8 cellular contexts compared by ENCODE assay signal in the genomic region with DNA sequence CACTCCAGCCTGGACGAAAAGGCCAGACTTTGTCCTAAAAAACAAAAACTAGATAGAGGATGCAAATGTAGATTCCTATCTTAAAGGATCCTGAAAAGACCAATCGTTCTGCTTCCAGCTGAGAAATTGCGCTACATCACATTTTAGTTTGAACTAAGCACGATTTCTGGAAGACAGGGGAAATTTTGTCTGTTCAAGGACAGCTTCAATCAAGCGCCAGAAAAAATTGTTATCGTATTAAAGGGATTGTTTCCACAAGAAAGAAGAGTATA. TPM values are rescaled to one million over a fixed set of nuclear protein-coding genes. Genes with fewer than 3 reads are reported as not detected.
DNase-seq lines count a peak whose midpoint lies in the region; ATAC-seq and TF ChIP-seq lines count a peak whose summit lies in the region.

No MANE protein-coding gene starts in this region.

- no peaks in the 10 kb centered on the region for H3K9me2 ChIP-seq in GM23248 (ENCODE audit: insufficient read depth)

- H3K4me3 ChIP-seq in GM23248 (peak overlapping the region; percentile 90), fibroblast of villous mesenchyme (ENCODE audit: low read depth, low read length) (peak overlapping the region; percentile 88), gastrocnemius medialis (peak overlapping the region; percentile 55 to 71 (median 63))

- intact Hi-C loops in gastrocnemius medialis (cut with DNase I; ENCODE audit: low total_unique reads) = loop anchor here (1.0 kb wide), 1 partner anchor 31 kb away; a partner anchor contains a TSS

- in situ Hi-C loops in GM23248 (cut with MboI) (no loop called here), gastrocnemius medialis (cut with MboI; ENCODE audit: low sequenced_read_pairs in 4 of 4) (loop anchor here in 2 of 4 donors (25.0 kb wide), 1 partner anchor 446 kb away; a partner anchor contains a TSS)

- H3K27me3 ChIP-seq in GM23248 (replicated peaks; ENCODE audit: insufficient read depth) (no peaks in the 10 kb centered on the region), gastrocnemius medialis (no peaks in the 10 kb centered on the region)

- H3F3A ChIP-seq in GM23248 (ENCODE audit: insufficient read depth) = peaks cover 6% of the 10 kb centered on the region; the same call in 1 of the 2 replicates

- H3K4me2 ChIP-seq in GM23248 (ENCODE audit: unreplicated experiment) = peak overlapping the region; percentile 95

- no peak for TF ChIP-seq POLR2A in gastrocnemius medialis (IDR thresholded peaks at IDR 0.05)

- 3 to 4% methylated on average over 6 of the region's 6 CpGs for WGBS in GM23248 (ENCODE audit: low coverage in 1 of 2, low lambda C conversion rate in 2 of 2, missing lambda C conversion rate in 2 of 2), 2 experiments

- peaks cover 40% of the 10 kb centered on the region for H3K79me2 ChIP-seq in GM23248 (ENCODE audit: insufficient read depth)

- no peak for TF ChIP-seq CTCF in VCaP (conservative IDR thresholded peaks at IDR 0.05)
- no peak for TF ChIP-seq CTCF in fibroblast of villous mesenchyme (IDR thresholded peaks at IDR 0.05; ENCODE audit: insufficient read depth, low read depth, low read length)
- no peak for TF ChIP-seq CTCF in gastrocnemius medialis (IDR thresholded peaks at IDR 0.05 in 4 of 5, conservative IDR thresholded peaks at IDR 0.05 in 1 of 5)

- H3K36me3 ChIP-seq in GM23248 (ENCODE audit: low read depth) (no peaks in the 10 kb centered on the region), gastrocnemius medialis (no peaks in the 10 kb centered on the region)

- no peak for ATAC-seq in gastrocnemius medialis

- peak overlapping the region; percentile 83 for H3K27ac ChIP-seq in GM23248
- H3K27ac ChIP-seq in VCaP = peak overlapping the region; percentile 88
- H3K27ac ChIP-seq in gastrocnemius medialis = peak overlapping the region; percentile 65 to 79 (median 78)

- DNase-seq in GM23248 = peak; percentile 39
- no peak for DNase-seq in fibroblast of villous mesenchyme (ENCODE audit: low read depth)
- DNase-seq in gastrocnemius medialis = no peak
- DNase-seq in islet precursor cell = no peak
- no peak for DNase-seq in LoVo (ENCODE audit: low spot score)
- no peak for DNase-seq in stimulated activated CD8-positive, alpha-beta memory T cell treated with anti-CD3 and anti-CD28 coated beads, Interleukin-4, amount 100 ng/mL, for 48 hours
- no peak for DNase-seq in NCI-H1048 (lab: John Stamatoyannopoulos, UW)

- H3K9me3 ChIP-seq in GM23248 (ENCODE audit: low read depth) (no peaks in the 10 kb centered on the region), gastrocnemius medialis (no peaks in the 10 kb centered on the region)

- peak overlapping the region; percentile 90 for H3K9ac ChIP-seq in GM23248

- H4K20me1 ChIP-seq in GM23248 (ENCODE audit: insufficient read depth) = no peaks in the 10 kb centered on the region

- H3K4me1 ChIP-seq in GM23248 (ENCODE audit: insufficient read depth) = peaks cover 11% of the 10 kb centered on the region
- peaks cover 0 to 5% of the 10 kb centered on the region in 2 donors for H3K4me1 ChIP-seq in gastrocnemius medialis

- peak overlapping the region; percentile 96 for H2AFZ ChIP-seq in GM23248

RNA-seq across cellular contexts. Expression of a gene that starts 0.7 kb away (rescaled TPM):
- total RNA-seq in GM23248 (2014; rRNA removed; shearing (Covaris generic)) = 37.0 and 44.6 TPM in 2 replicates
- polyA plus RNA-seq in GM23248 (2016; fragmentation: Nextera tagmentation; extraction: Ambion mirVana) = 30.4 and 31.1 TPM in 2 replicates
- total RNA-seq in fibroblast of villous mesenchyme = 24.2 and 26.3 TPM in 2 replicates
- 10 to 100 TPM; 15.3 to 34.9 (median 19.2) TPM for total RNA-seq in gastrocnemius medialis

RNA-seq across cellular contexts. Expression of a gene that starts 30.7 kb away (rescaled TPM):
- total RNA-seq in GM23248 (2014; rRNA removed; shearing (Covaris generic)) = 9.4 and 11.2 TPM in 2 replicates
- polyA plus RNA-seq in GM23248 (2016; fragmentation: Nextera tagmentation; extraction: Ambion mirVana) = 34.8 and 36.4 TPM in 2 replicates
- total RNA-seq in fibroblast of villous mesenchyme (10.3 and 13.8 TPM in 2 replicates), gastrocnemius medialis (10 to 100 TPM; 13.4 to 16.7 (median 15.8) TPM)
